Comparison of ENCODE assay signal across 1 cellular context in genomic region chr2:46319711-46320110, GRCh38.
TF ChIP-seq lines count a peak whose summit lies in the region.

No MANE protein-coding gene starts in this region.

TF ChIP-seq in SK-N-SH, 30 proteins besides CTCF, POLR2A, EP300 and RAD21 (continued from another document):
- TF ChIP-seq MAX (IDR thresholded peaks at IDR 0.05; ENCODE audit: low read depth) (no peak), FOSL2 (IDR thresholded peaks at IDR 0.05; ENCODE audit: borderline replicate concordance, low read depth) (no peak), ELF1 (IDR thresholded peaks at IDR 0.05) (no peak), FOXJ3 (CRISPR knock-in tag; IDR thresholded peaks at IDR 0.05) (no peak), EZH2phosphoT487 (IDR thresholded peaks at IDR 0.05; ENCODE audit: borderline replicate concordance, low read depth) (no peak), PBX3 (IDR thresholded peaks at IDR 0.05) (peak; percentile 71), GABPA (IDR thresholded peaks at IDR 0.05; ENCODE audit: low read depth) (no peak), RXRA (IDR thresholded peaks at IDR 0.05; ENCODE audit: borderline replicate concordance, low read depth) (no peak), GATA2 (CRISPR knock-in tag; IDR thresholded peaks at IDR 0.05) (no peak), TCF12 (IDR thresholded peaks at IDR 0.05) (peak; percentile 43; the same call in 1 of the 2 replicates), MEF2A (IDR thresholded peaks at IDR 0.05; ENCODE audit: borderline replicate concordance, low read depth) (no peak), USF2 (IDR thresholded peaks at IDR 0.05; ENCODE audit: borderline replicate concordance, low read depth, low read length) (no peak), MXI1 (IDR thresholded peaks at IDR 0.05; ENCODE audit: low read depth, low read length) (no peak)
